10 cellular contexts compared by ENCODE assay signal in the genomic region with DNA sequence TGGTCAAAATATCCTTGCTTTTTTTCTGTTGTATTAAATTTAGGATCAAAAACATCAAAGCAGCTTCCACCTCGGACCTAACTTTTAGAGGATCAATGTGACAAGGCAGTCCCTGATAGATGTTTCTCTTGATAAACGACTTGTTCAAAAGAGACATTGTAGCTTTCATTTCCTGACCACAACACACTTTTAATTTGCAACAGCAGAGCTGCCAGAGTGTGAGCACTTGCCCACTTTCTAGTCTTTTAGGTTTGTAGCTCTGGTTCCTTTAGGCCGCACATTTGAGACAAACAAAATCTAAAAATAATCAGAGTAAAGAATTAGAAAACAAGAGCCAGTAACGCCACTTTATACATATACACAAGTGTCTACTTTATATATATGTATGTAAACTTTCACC. TPM values are rescaled to one million over a fixed set of nuclear protein-coding genes. Genes with fewer than 3 reads are reported as not detected.
DNase-seq lines count a peak whose midpoint lies in the region; ATAC-seq and TF ChIP-seq lines count a peak whose summit lies in the region.
"Had no signal": no experiment of that assay in that cellular context is flagged by ENCODE, and none has a peak within 500 bp of the region (broad histone marks: within the 10 kb centered on the region; RNA-seq: fewer than 3 reads in every experiment).

No MANE protein-coding gene starts in this region.

- H3K4me3 ChIP-seq in adrenal gland (peak overlapping the region in 1 of 4 donors; percentile 93), iPS-20b (ENCODE audit: low read length) (0 out of 2 replicates have a peak overlapping the region, but pooled peaks have one; percentile 95), skeletal muscle tissue (ENCODE audit: low read length in 3 of 3) (peak overlapping the region in 2 of 3 donors; percentile 51 to 93)

- H3K27ac ChIP-seq in adrenal gland (peak overlapping the region; percentile 26 to 95 (median 53)), iPS-20b (ENCODE audit: low read length) (no peak overlapping the region), skeletal muscle tissue (ENCODE audit: low read depth, low read length) (peak overlapping the region; percentile 76)

- H3K27me3 ChIP-seq in adrenal gland (no peaks in the 10 kb centered on the region), iPS-20b (ENCODE audit: insufficient read depth, low read length) (no peaks in the 10 kb centered on the region), skeletal muscle tissue (ENCODE audit: control insufficient read depth in 3 of 3, insufficient read depth in 3 of 3, low read length in 3 of 3) (no peaks in the 10 kb centered on the region)

- DNase-seq in HCEC 1CT = peak; percentile 32
- no peak for DNase-seq in adrenal gland
- DNase-seq in activated gamma-delta T cell treated with Interleukin-2 at 50 U/mL for 16 hours = no peak
- no peak for DNase-seq in mesenteric fat pad (ENCODE audit: low spot score)
- no peak for DNase-seq in dermis blood vessel endothelial cell
- DNase-seq: activated T-cell treated with anti-CD3 and anti-CD28 coated beads, Interleukin-2, amount 50 U/mL, for 48 hours; DMS79 treated with DMSO at 0.1 percent for 48 hours had no signal

- intact Hi-C loops in adrenal gland (cut with DNase I) = no loop called here

- H3K9me3 ChIP-seq in adrenal gland (replicated peaks in 1 of 3) = no peaks in the 10 kb centered on the region
- no peaks in the 10 kb centered on the region for H3K9me3 ChIP-seq in iPS-20b (ENCODE audit: insufficient read depth, low read depth, low read length)
- no peaks in the 10 kb centered on the region for H3K9me3 ChIP-seq in skeletal muscle tissue (ENCODE audit: control insufficient read depth in 3 of 3, low read length in 3 of 3)

- peak in 1 of 2 donors; percentile 19 for TF ChIP-seq POLR2A in adrenal gland (IDR thresholded peaks at IDR 0.05)

- 25 to 30% (median 27%) methylated on average over 4 of the region's 4 CpGs for WGBS in adrenal gland, 4 donors

- no peak for TF ChIP-seq CTCF in adrenal gland (IDR thresholded peaks at IDR 0.05)

- H3K36me3 ChIP-seq in adrenal gland (replicated peaks in 1 of 2) (no peaks in the 10 kb centered on the region), iPS-20b (ENCODE audit: insufficient read depth, low read depth, low read length) (no peaks in the 10 kb centered on the region), skeletal muscle tissue (ENCODE audit: control insufficient read depth in 3 of 3, insufficient read depth in 3 of 3, low read length in 3 of 3) (no peaks in the 10 kb centered on the region)

- ATAC-seq in GM21526 (IDR thresholded peaks at IDR 0.05; ENCODE audit: low FRiP score, unreplicated experiment) = no peak

- peaks cover 11 to 30% of the 10 kb centered on the region in 2 donors for H3K4me1 ChIP-seq in adrenal gland (replicated peaks in 1 of 2)
- H3K4me1 ChIP-seq in iPS-20b (ENCODE audit: insufficient read depth, low read length) = peaks cover 16% of the 10 kb centered on the region; the same call in 1 of the 2 replicates
- peaks cover 0 to 4% (median 0%) of the 10 kb centered on the region in 3 donors for H3K4me1 ChIP-seq in skeletal muscle tissue (ENCODE audit: control insufficient read depth in 3 of 3, insufficient read depth in 3 of 3, low read length in 3 of 3)

- H3K9ac ChIP-seq in iPS-20b (ENCODE audit: low read depth, low read length) (no peak overlapping the region), skeletal muscle tissue (ENCODE audit: low read depth in 1 of 3, low read length in 3 of 3) (peak overlapping the region; percentile 52 to 74 (median 70))

RNA-seq across cellular contexts. Expression of a gene that starts 3.1 kb away (rescaled TPM):
- total RNA-seq in adrenal gland = 10 to 100 TPM in 2 of 8 donors, 1 to 10 TPM in 6; 1.1 to 10.8 (median 6.7) TPM
- polyA plus RNA-seq in adrenal gland = 1 to 10 TPM; 1.7 to 5.4 (median 4.1) TPM
- 1.0 TPM for total RNA-seq in skeletal muscle tissue
- 10.3 TPM for total RNA-seq in mesenteric fat pad
- total RNA-seq in dermis blood vessel endothelial cell = under 0.01 and 0.23 TPM in 2 replicates
